Comparison of ENCODE assay signal across 1 cellular context in genomic region chr6:75268988-75269354, GRCh38.
TF ChIP-seq lines count a peak whose summit lies in the region.

No MANE protein-coding gene starts in this region.

TF ChIP-seq in GM23338, 12 proteins besides CTCF, POLR2A, EP300 and RAD21:
- TF ChIP-seq REST (IDR thresholded peaks at IDR 0.05; ENCODE audit: unreplicated experiment) (no peak), CREB1 (CRISPR knock-in tag; IDR thresholded peaks at IDR 0.05; ENCODE audit: low read depth) (no peak), ZNF114 (CRISPR knock-in tag; IDR thresholded peaks at IDR 0.05) (no peak)
